ENCODE assay signal across 14 cellular contexts in genomic region chr4:64417974-64418373, GRCh38. TPM values are rescaled to one million over a fixed set of nuclear protein-coding genes. Genes with fewer than 3 reads are reported as not detected.
A peak's percentile ranks its signal among the peaks of the same experiment; 100 is the strongest.
DNase-seq lines count a peak whose midpoint lies in the region; ATAC-seq and TF ChIP-seq lines count a peak whose summit lies in the region.
"Had no signal": no experiment of that assay in that cellular context is flagged by ENCODE, and none has a peak within 500 bp of the region (broad histone marks: within the 10 kb centered on the region; RNA-seq: fewer than 3 reads in every experiment).

No MANE protein-coding gene starts in this region.

- no peaks in the 10 kb centered on the region for H3K27me3 ChIP-seq in RWPE2 (ENCODE audit: insufficient read depth, poor library complexity, severe bottlenecking)
- H3K27me3 ChIP-seq in heart left ventricle = no peaks in the 10 kb centered on the region
- H3K27me3 ChIP-seq in prostate gland (replicated peaks; ENCODE audit: insufficient read depth) = no peaks in the 10 kb centered on the region
- H3K27me3 ChIP-seq: esophagus squamous epithelium had no signal

- intact Hi-C loops in heart left ventricle (cut with DNase I) (loop anchor here in 6 of 10 donors (5.0 to 10.0 kb wide), 6 partner anchors 47 to 114 kb away; no protein-coding TSS in a partner anchor), prostate gland (cut with DNase I) (no loop called here), OCI-LY7 (cut with micrococcal nuclease; ENCODE audit: unreplicated experiment) (no loop called here)

- CTCF ChIA-PET in OCI-LY7 (lab: Charles Lee; ENCODE audit: unreplicated experiment) = no interaction called here

- TF ChIP-seq POLR2A in heart left ventricle (IDR thresholded peaks at IDR 0.05) (no peak), prostate gland (IDR thresholded peaks at IDR 0.05) (no peak)

- no peaks in the 10 kb centered on the region for H3K9me2 ChIP-seq in OCI-LY7 (ENCODE audit: insufficient read depth, low read length)
- H3K9me2 ChIP-seq: SK-N-SH had no signal

- BruUV-seq in OCI-LY7 (replicated peaks; lab: Mats Ljungman, UMichigan) = no TSS peak

- H3K4me1 ChIP-seq in RWPE2 (ENCODE audit: insufficient read depth, poor library complexity, severe bottlenecking) = no peaks in the 10 kb centered on the region
- H3K4me1 ChIP-seq in heart left ventricle = peaks cover 0 to 11% (median 0%) of the 10 kb centered on the region in 12 donors
- H3K4me1 ChIP-seq in prostate gland (replicated peaks) = no peaks in the 10 kb centered on the region
- H3K4me1 ChIP-seq in OCI-LY7 (ENCODE audit: insufficient read depth, low read length, poor library complexity, severe bottlenecking) = no peaks in the 10 kb centered on the region

- POLR2A ChIA-PET in OCI-LY7 (lab: Charles Lee) = interaction anchor here (0.6 to 0.8 kb wide), 3 partner anchors 68 to 210 kb away, joined by 3 to 9 read pairs (median 4); no protein-coding TSS in a partner anchor

- no peaks in the 10 kb centered on the region for H3K36me3 ChIP-seq in RWPE2 (ENCODE audit: low read depth)
- no peaks in the 10 kb centered on the region for H3K36me3 ChIP-seq in heart left ventricle
- no peaks in the 10 kb centered on the region for H3K36me3 ChIP-seq in prostate gland
- H3K36me3 ChIP-seq in OCI-LY7 (ENCODE audit: insufficient read depth, low read length) = no peaks in the 10 kb centered on the region
- H3K36me3 ChIP-seq: esophagus squamous epithelium had no signal

- H3K27ac ChIP-seq in RWPE2 (ENCODE audit: poor library complexity, severe bottlenecking) (no peak overlapping the region), heart left ventricle (peak overlapping the region in 11 of 12 donors; percentile 13 to 83 (median 70)), prostate gland (no peak overlapping the region), OCI-LY7 (ENCODE audit: low read depth, low read length, poor library complexity, severe bottlenecking) (no peak overlapping the region)
- H3K27ac ChIP-seq: C4-2B, esophagus squamous epithelium had no signal

- 2 to 8% (median 4%) methylated on average over 1 of the region's 1 CpG for WGBS in heart left ventricle, 4 donors
- 7% methylated on average over 1 of the region's 1 CpG for WGBS in prostate gland

- peak; percentile 49 for DNase-seq in H4 (ENCODE audit: low spot score)
- no peak for DNase-seq in RWPE2 (ENCODE audit: low spot score)
- DNase-seq in heart left ventricle = peak in 4 of 5 donors; percentile 43 to 66 (median 48)
- DNase-seq in prostate gland (ENCODE audit: low spot score) = peak; percentile 44
- no peak for DNase-seq in OCI-LY7 (ENCODE audit: low spot score)
- no peak for DNase-seq in AG08395 (ENCODE audit: low spot score)
- no peak for DNase-seq in NCI-H2107 (lab: John Stamatoyannopoulos, UW)
- DNase-seq: esophagus squamous epithelium, GF-D8, SK-N-SH had no signal

- no peak overlapping the region for H3K4me2 ChIP-seq in OCI-LY7 (ENCODE audit: low read length)
- H3K4me2 ChIP-seq: SK-N-SH had no signal

- TF ChIP-seq CTCF in RWPE2 (IDR thresholded peaks at IDR 0.05; ENCODE audit: poor library complexity, severe bottlenecking) (no peak), heart left ventricle (IDR thresholded peaks at IDR 0.05) (no peak), prostate gland (IDR thresholded peaks at IDR 0.05) (no peak), OCI-LY7 (conservative IDR thresholded peaks at IDR 0.05; ENCODE audit: low read length) (no peak)

- H3K4me3 ChIP-seq in RWPE2 (ENCODE audit: severe bottlenecking) = no peak overlapping the region
- H3K4me3 ChIP-seq in heart left ventricle = no peak overlapping the region
- H3K4me3 ChIP-seq in prostate gland = no peak overlapping the region
- H3K4me3 ChIP-seq in OCI-LY7 (ENCODE audit: low read depth, low read length, poor library complexity, severe bottlenecking) = no peak overlapping the region
- H3K4me3 ChIP-seq: esophagus squamous epithelium had no signal

- ATAC-seq in RWPE2 (ENCODE audit: low read depth) = peak; percentile 63; the same call in 2 of the 3 replicates
- ATAC-seq in heart left ventricle = peak; percentile 91 to 96 (median 94)
- no peak for ATAC-seq in GM21423 (IDR thresholded peaks at IDR 0.05; ENCODE audit: unreplicated experiment)

- no peaks in the 10 kb centered on the region for H3K79me2 ChIP-seq in OCI-LY7 (ENCODE audit: insufficient read depth, low read depth, low read length)

- H3K9me3 ChIP-seq in RWPE2 (ENCODE audit: severe bottlenecking) (no peaks in the 10 kb centered on the region), heart left ventricle (no peaks in the 10 kb centered on the region), prostate gland (no peaks in the 10 kb centered on the region), OCI-LY7 (ENCODE audit: low read length) (no peaks in the 10 kb centered on the region)
- H3K9me3 ChIP-seq: esophagus squamous epithelium, SK-N-SH had no signal

- no peak overlapping the region for H2AFZ ChIP-seq in OCI-LY7 (ENCODE audit: low read length)

- no peaks in the 10 kb centered on the region for H4K20me1 ChIP-seq in OCI-LY7 (ENCODE audit: insufficient read depth, low read length)

RNA-seq across cellular contexts. Expression of gene TECRL, which starts 8.7 kb away (rescaled TPM):
- total RNA-seq in H4 (2014; rRNA removed; shearing (Covaris generic)) = not detected in 2 replicates
- total RNA-seq in heart left ventricle (1,000 to 10,000 TPM in 5 of 9 donors, 100 to 1,000 TPM in 4; 652 to 1,384 (median 1,052) TPM), prostate gland (1 to 10 TPM in 1 of 2 donors, not detected in 1; 1.5 TPM), OCI-LY7 (2022) (not detected in 2 replicates)
- 100 to 1,000 TPM; 353 to 454 TPM for polyA plus RNA-seq in heart left ventricle
- total RNA-seq in OCI-LY7 (2014; rRNA removed; shearing (Covaris generic)) = not detected in 2 replicates
- total RNA-seq: activated T-helper 2 cell treated with anti-CD3 and anti-CD28 coated beads, Interferon-gamma antibody, Interleukin-2, Interleukin-4, amounts not matched to agents 10 μg/mL and 5 μg/mL and 100 μg/mL, durations not matched to agents 14 hours and 24 hours and 36 hours; esophagus squamous epithelium had no signal
- polyA plus RNA-seq: neural cell, SK-N-SH had no signal

Comparison
In these comparisons a context has a peak if more than half of its experiments do, and no peak if none do; other contexts are left out.
1. DNase-seq: peak in H4 (single experiment), heart left ventricle (4 of 5) and prostate gland (single experiment); none in RWPE2 (single experiment), OCI-LY7 (single experiment), AG08395 (single experiment) and NCI-H2107 (single experiment).
2. H3K27ac ChIP-seq: peak in heart left ventricle (11 of 12); none in RWPE2 (single experiment), prostate gland (0 of 2) and OCI-LY7 (single experiment).
3. RNA of gene TECRL, which starts 8.7 kb away (total RNA-seq): 652 to 1,384 TPM in heart left ventricle; 1.5 TPM in prostate gland, not detected in H4 and not detected in OCI-LY7; every median in the first group is over 100 times any median in the second.
4. intact Hi-C loops: an anchor here in heart left ventricle (5.0 to 10.0 kb wide); none called in prostate gland and OCI-LY7.